In the genomic region with DNA sequence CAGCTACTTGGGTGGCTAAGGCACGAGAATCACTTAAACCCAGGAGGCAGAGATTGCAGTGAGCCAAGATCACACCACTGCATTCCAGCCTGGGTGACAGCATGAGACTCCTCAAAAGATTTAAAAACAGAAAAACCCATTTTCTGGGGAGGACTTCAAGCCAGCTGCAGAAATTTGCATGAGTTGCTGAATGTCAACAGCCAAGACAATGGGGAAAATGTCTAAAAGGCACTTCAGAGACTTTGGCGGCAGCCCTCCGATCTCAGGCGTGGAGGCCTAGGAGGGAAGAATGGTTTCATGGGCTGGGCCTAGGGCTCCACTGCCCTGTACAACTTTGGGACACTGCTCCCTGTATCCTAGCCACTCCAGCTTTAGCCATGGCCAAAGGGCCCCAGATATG, we compare ENCODE assay signal across 13 cellular contexts.
DNase-seq lines count a peak whose midpoint lies in the region; ATAC-seq and TF ChIP-seq lines count a peak whose summit lies in the region.
"Had no signal": no experiment of that assay in that cellular context is flagged by ENCODE, and none has a peak within 500 bp of the region (broad histone marks: within the 10 kb centered on the region; RNA-seq: fewer than 3 reads in every experiment).

No MANE protein-coding gene starts in this region.

- no peak overlapping the region for H3K27ac Mint-ChIP-seq in natural killer cell treated with Interleukin-12 subunit alpha and Interleukin-12 subunit beta and Interleukin-15 and Interleukin-18, amount 100 ng/mL, for 72 hours
- H3K27ac Mint-ChIP-seq in natural killer cell: no peak overlapping the region
- no peak overlapping the region for H3K27ac Mint-ChIP-seq in activated CD4-positive, alpha-beta memory T cell treated with anti-CD3 and anti-CD28 coated beads, Interleukin-2, amount 10 ng/mL, durations not matched to agents 7 days and 5 days
- H3K27ac Mint-ChIP-seq: B cell; CD4-positive, alpha-beta T cell; HFFc6 had no signal

- peaks cover 13% of the 10 kb centered on the region for H3K36me3 Mint-ChIP-seq in natural killer cell treated with Interleukin-12 subunit alpha and Interleukin-12 subunit beta and Interleukin-15 and Interleukin-18, amount 100 ng/mL, for 72 hours
- peaks cover 12% of the 10 kb centered on the region for H3K36me3 Mint-ChIP-seq in natural killer cell
- peaks cover 12% of the 10 kb centered on the region for H3K36me3 Mint-ChIP-seq in activated CD4-positive, alpha-beta memory T cell treated with anti-CD3 and anti-CD28 coated beads, Interleukin-2, amount 10 ng/mL, durations not matched to agents 7 days and 5 days (ENCODE audit: low read depth)

- TF ChIP-seq CTCF in natural killer cell (IDR thresholded peaks at IDR 0.05) (no peak), coronary artery (IDR thresholded peaks at IDR 0.05) (no peak)

- H3K9me3 Mint-ChIP-seq in natural killer cell treated with Interleukin-12 subunit alpha and Interleukin-12 subunit beta and Interleukin-15 and Interleukin-18, amount 100 ng/mL, for 72 hours: no peaks in the 10 kb centered on the region
- H3K9me3 Mint-ChIP-seq in natural killer cell: peaks cover 0 to 6% of the 10 kb centered on the region in 2 donors
- peaks cover 13% of the 10 kb centered on the region for H3K9me3 Mint-ChIP-seq in activated CD4-positive, alpha-beta memory T cell treated with anti-CD3 and anti-CD28 coated beads, Interleukin-2, amount 10 ng/mL, durations not matched to agents 7 days and 5 days
- H3K9me3 Mint-ChIP-seq: CD4-positive, alpha-beta T cell had no signal

- no peaks in the 10 kb centered on the region for H3K27me3 Mint-ChIP-seq in natural killer cell treated with Interleukin-12 subunit alpha and Interleukin-12 subunit beta and Interleukin-15 and Interleukin-18, amount 100 ng/mL, for 72 hours
- H3K27me3 Mint-ChIP-seq in natural killer cell (ENCODE audit: low read depth in 2 of 2): peaks cover 0 to 8% of the 10 kb centered on the region in 2 donors
- H3K27me3 Mint-ChIP-seq in activated CD4-positive, alpha-beta memory T cell treated with anti-CD3 and anti-CD28 coated beads, Interleukin-2, amount 10 ng/mL, durations not matched to agents 7 days and 5 days: peaks cover 8% of the 10 kb centered on the region
- H3K27me3 Mint-ChIP-seq: CD4-positive, alpha-beta T cell had no signal

- no peak overlapping the region for H3K4me3 ChIP-seq in coronary artery
- H3K4me3 ChIP-seq: GM23248 had no signal

- no peak for ATAC-seq in natural killer cell treated with Interleukin-12 subunit alpha and Interleukin-12 subunit beta and Interleukin-15 and Interleukin-18, amount 100 ng/mL, for 72 hours
- no peak for ATAC-seq in natural killer cell

- CTCF ChIA-PET in activated CD4-positive, alpha-beta memory T cell treated with anti-CD3 and anti-CD28 coated beads, Interleukin-2, amount 10 ng/mL, durations not matched to agents 7 days and 5 days (lab: Charles Lee): no interaction called here

- peak; percentile 55 for DNase-seq in natural killer cell treated with Interleukin-12 subunit alpha and Interleukin-12 subunit beta and Interleukin-15 and Interleukin-18, amount 100 ng/mL, for 72 hours (ENCODE audit: low spot score)
- DNase-seq in natural killer cell: no peak
- DNase-seq in coronary artery (ENCODE audit: low spot score): peak; percentile 52
- peak; percentile 5 for DNase-seq in mucosa of gallbladder (ENCODE audit: low spot score)
- no peak for DNase-seq in NCI-H2081 treated with DMSO at 0.1 percent for 48 hours (lab: John Stamatoyannopoulos, UW)
- DNase-seq in activated CD4-positive, alpha-beta memory T cell treated with anti-CD3 and anti-CD28 coated beads, Interleukin-2, amount 10 ng/mL, durations not matched to agents 7 days and 5 days: no peak
- DNase-seq: Caco-2; CD4-positive, alpha-beta T cell; GM23248; HCEC 1CT; HFFc6 had no signal

- H3K4me1 Mint-ChIP-seq in natural killer cell treated with Interleukin-12 subunit alpha and Interleukin-12 subunit beta and Interleukin-15 and Interleukin-18, amount 100 ng/mL, for 72 hours (ENCODE audit: low read depth in 2 of 2): peaks cover 7 to 16% of the 10 kb centered on the region in 2 donors
- peaks cover 15 to 26% of the 10 kb centered on the region in 2 donors for H3K4me1 Mint-ChIP-seq in natural killer cell
- peaks cover 8% of the 10 kb centered on the region for H3K4me1 Mint-ChIP-seq in activated CD4-positive, alpha-beta memory T cell treated with anti-CD3 and anti-CD28 coated beads, Interleukin-2, amount 10 ng/mL, durations not matched to agents 7 days and 5 days

- no peak overlapping the region for H3K4me3 Mint-ChIP-seq in natural killer cell treated with Interleukin-12 subunit alpha and Interleukin-12 subunit beta and Interleukin-15 and Interleukin-18, amount 100 ng/mL, for 72 hours
- H3K4me3 Mint-ChIP-seq in natural killer cell: no peak overlapping the region
- no peak overlapping the region for H3K4me3 Mint-ChIP-seq in activated CD4-positive, alpha-beta memory T cell treated with anti-CD3 and anti-CD28 coated beads, Interleukin-2, amount 10 ng/mL, durations not matched to agents 7 days and 5 days
- H3K4me3 Mint-ChIP-seq: B cell; CD4-positive, alpha-beta T cell; HFFc6 had no signal

- POLR2A ChIA-PET in activated CD4-positive, alpha-beta memory T cell treated with anti-CD3 and anti-CD28 coated beads, Interleukin-2, amount 10 ng/mL, durations not matched to agents 7 days and 5 days (lab: Charles Lee): no interaction called here

- no peak overlapping the region for H3K27ac ChIP-seq in coronary artery
- H3K27ac ChIP-seq: C4-2B, GM23248 had no signal

- intact Hi-C loops in natural killer cell (cut with micrococcal nuclease): no loop called here

Comparison
In these comparisons a context has a peak if more than half of its experiments do, and no peak if none do; other contexts are left out.
1. DNase-seq: peak in natural killer cell treated with Interleukin-12 subunit alpha and Interleukin-12 subunit beta and Interleukin-15 and Interleukin-18, amount 100 ng/mL, for 72 hours (single experiment), coronary artery (single experiment) and mucosa of gallbladder (single experiment); none in natural killer cell (single experiment), NCI-H2081 treated with DMSO at 0.1 percent for 48 hours (single experiment) and activated CD4-positive, alpha-beta memory T cell treated with anti-CD3 and anti-CD28 coated beads, Interleukin-2, amount 10 ng/mL, durations not matched to agents 7 days and 5 days (single experiment).